In genomic region chr7:131741446-131741845, GRCh38 we compare ENCODE assay signal across 14 cellular contexts.
DNase-seq lines count a peak whose midpoint lies in the region; ATAC-seq and TF ChIP-seq lines count a peak whose summit lies in the region.
"Had no signal": no experiment of that assay in that cellular context is flagged by ENCODE, and none has a peak within 500 bp of the region (broad histone marks: within the 10 kb centered on the region; RNA-seq: fewer than 3 reads in every experiment).

No MANE protein-coding gene starts in this region.

- H3K36me3 Mint-ChIP-seq in GM23338 (ENCODE audit: low read depth), result no peaks in the 10 kb centered on the region
- no peaks in the 10 kb centered on the region for H3K36me3 Mint-ChIP-seq in MCF 10A (ENCODE audit: insufficient read depth, unreplicated experiment)
- H3K36me3 Mint-ChIP-seq in T-helper 17 cell (ENCODE audit: low read depth), result no peaks in the 10 kb centered on the region
- H3K36me3 Mint-ChIP-seq: IgD-negative memory B cell had no signal

- 0 out of 2 replicates have a peak overlapping the region, but pooled peaks have one; percentile 38 for H2AFZ ChIP-seq in GM23338

- H3K27ac ChIP-seq in GM23338 (ENCODE audit: low read depth), result no peak overlapping the region
- H3K27ac ChIP-seq: C4-2B had no signal

- H3K4me2 ChIP-seq in GM23338, result no peak overlapping the region

- no peaks in the 10 kb centered on the region for H4K20me1 ChIP-seq in GM23338 (replicated peaks; ENCODE audit: insufficient read depth)

- H3F3A ChIP-seq in GM23338 (replicated peaks; ENCODE audit: low read depth), result no peaks in the 10 kb centered on the region

- TF ChIP-seq CTCF in GM23338 (conservative IDR thresholded peaks at IDR 0.05; ENCODE audit: low read depth in 2 of 2) (no peak), MCF 10A (IDR thresholded peaks at IDR 0.05; ENCODE audit: unreplicated experiment) (no peak)

- H3K36me3 ChIP-seq in GM23338 (ENCODE audit: insufficient read depth), result no peaks in the 10 kb centered on the region

- POLR2A ChIA-PET in MCF 10A (lab: Yijun Ruan, JAX), result no interaction called here

- H3K4me1 ChIP-seq in GM23338 (ENCODE audit: insufficient read depth), result peaks cover 24% of the 10 kb centered on the region
- H3K4me1 ChIP-seq: Caco-2 had no signal

- peaks cover 2% of the 10 kb centered on the region; the same call in 1 of the 2 replicates for H3K9me2 ChIP-seq in GM23338 (ENCODE audit: insufficient read depth)

- ATAC-seq in GM23338, result no peak
- ATAC-seq in T-helper 17 cell, result no peak
- ATAC-seq: HepG2 had no signal

- no peak overlapping the region for H3K4me3 ChIP-seq in GM23338

- intact Hi-C loops in MCF 10A (cut with micrococcal nuclease), result no loop called here

- H3K4me1 Mint-ChIP-seq in GM23338, result peaks cover 20% of the 10 kb centered on the region
- H3K4me1 Mint-ChIP-seq in MCF 10A (ENCODE audit: insufficient read depth, unreplicated experiment), result no peaks in the 10 kb centered on the region
- no peaks in the 10 kb centered on the region for H3K4me1 Mint-ChIP-seq in T-helper 17 cell
- H3K4me1 Mint-ChIP-seq: IgD-negative memory B cell had no signal

- no peak overlapping the region for H3K27ac Mint-ChIP-seq in GM23338
- no peak overlapping the region for H3K27ac Mint-ChIP-seq in MCF 10A (ENCODE audit: low read depth, unreplicated experiment)
- H3K27ac Mint-ChIP-seq in T-helper 17 cell, result no peak overlapping the region
- H3K27ac Mint-ChIP-seq: CD4-positive, alpha-beta T cell; H9 had no signal

- H3K4me3 Mint-ChIP-seq in GM23338 (no peak overlapping the region), MCF 10A (ENCODE audit: unreplicated experiment) (no peak overlapping the region), T-helper 17 cell (no peak overlapping the region)
- H3K4me3 Mint-ChIP-seq: CD4-positive, alpha-beta T cell; H9; IgD-negative memory B cell had no signal

- BruUV-seq in MCF 10A (replicated peaks; lab: Mats Ljungman, UMichigan), result no TSS peak

- CTCF ChIA-PET in MCF 10A (lab: Yijun Ruan, JAX), result interaction anchor here (2.5 kb wide), 1 partner anchor 50 kb away, joined by 7 read pairs; no protein-coding TSS in a partner anchor

- H3K27me3 ChIP-seq in GM23338 (ENCODE audit: insufficient read depth), result no peaks in the 10 kb centered on the region

- DNase-seq in GM23338 (ENCODE audit: low spot score) (no peak), cerebellar nuclear complex (lab: John Stamatoyannopoulos, UW) (peak; percentile 78 to 84), medulla oblongata (ENCODE audit: extremely low spot score) (peak; percentile 5), MCF 10A (ENCODE audit: unreplicated experiment) (no peak), T-helper 17 cell (no peak), SW480 (ENCODE audit: low spot score) (no peak)
- DNase-seq: ACHN; Caco-2; CD4-positive, alpha-beta T cell; GDM1; H9 had no signal

- no peaks in the 10 kb centered on the region for H3K9me3 ChIP-seq in T-helper 17 cell (ENCODE audit: control insufficient read depth, low read length, poor library complexity, severe bottlenecking)
- H3K9me3 ChIP-seq: Caco-2 had no signal

- H3K27me3 Mint-ChIP-seq in GM23338 (ENCODE audit: insufficient read depth, low read depth, poor library complexity) (peaks cover 3% of the 10 kb centered on the region), MCF 10A (ENCODE audit: insufficient read depth, unreplicated experiment) (peaks cover 13% of the 10 kb centered on the region), T-helper 17 cell (peaks cover 35% of the 10 kb centered on the region)

- H3K9me3 Mint-ChIP-seq in GM23338 (no peaks in the 10 kb centered on the region), MCF 10A (ENCODE audit: unreplicated experiment) (no peaks in the 10 kb centered on the region)
- H3K9me3 Mint-ChIP-seq: H9 had no signal

- no peaks in the 10 kb centered on the region for H3K79me2 ChIP-seq in GM23338 (replicated peaks; ENCODE audit: insufficient read depth)

TF ChIP-seq in GM23338, 12 proteins besides CTCF, POLR2A, EP300 and RAD21 (continues in another document):
- TF ChIP-seq EZH2phosphoT487 (IDR thresholded peaks at IDR 0.05; ENCODE audit: unreplicated experiment), result no peak
- TF ChIP-seq ETS1 (IDR thresholded peaks at IDR 0.05), result no peak
- no peak for TF ChIP-seq ZNF114 (CRISPR knock-in tag; IDR thresholded peaks at IDR 0.05)
- no peak for TF ChIP-seq STAT1 (IDR thresholded peaks at IDR 0.05; ENCODE audit: unreplicated experiment)
- no peak for TF ChIP-seq EZH2 (IDR thresholded peaks at IDR 0.05; ENCODE audit: low read depth, unreplicated experiment)
- TF ChIP-seq POLR2AphosphoS5 (IDR thresholded peaks at IDR 0.05; ENCODE audit: low read depth), result no peak
- no peak for TF ChIP-seq ZNF331 (CRISPR knock-in tag; IDR thresholded peaks at IDR 0.05; ENCODE audit: low read depth)
- TF ChIP-seq REST (IDR thresholded peaks at IDR 0.05; ENCODE audit: unreplicated experiment), result no peak
- TF ChIP-seq NANOG (IDR thresholded peaks at IDR 0.05; ENCODE audit: borderline replicate concordance), result no peak
- no peak for TF ChIP-seq CREB1 (CRISPR knock-in tag; IDR thresholded peaks at IDR 0.05; ENCODE audit: low read depth)
- no peak for TF ChIP-seq JUNB (IDR thresholded peaks at IDR 0.05; ENCODE audit: unreplicated experiment)

Comparison
In these comparisons a context has a peak if more than half of its experiments do, and no peak if none do; other contexts are left out.
1. DNase-seq: peak in cerebellar nuclear complex (2 of 2) and medulla oblongata (single experiment); none in GM23338 (single experiment), MCF 10A (single experiment), T-helper 17 cell (0 of 3) and SW480 (single experiment).